Comparison of ENCODE assay signal across 20 cellular contexts in genomic region chr12:128543971-128544370, GRCh38.
"Had no signal": no experiment of that assay in that cellular context is flagged by ENCODE, and none has a peak within 500 bp of the region (broad histone marks: within the 10 kb centered on the region; RNA-seq: fewer than 3 reads in every experiment).

No MANE protein-coding gene starts in this region.

- H3K36me3 Mint-ChIP-seq: T-cell had no signal

- H3K27ac Mint-ChIP-seq: T-cell had no signal

- H3K9ac ChIP-seq: SK-N-SH had no signal

- H3K27me3 Mint-ChIP-seq: T-cell had no signal

- ATAC-seq: T-cell had no signal

- H3K9me2 ChIP-seq: SK-N-SH had no signal

- DNase-seq: KBM-7, NCI-H1092, NCI-H1105 treated with DMSO at 0.1 percent for 48 hours, NCI-H1417 treated with DMSO at 0.1 percent for 48 hours, NCI-H146, NCI-H1694 treated with DMSO at 0.1 percent for 48 hours, NCI-H1930, NCI-H2081, NCI-H2107, NCI-H2227 treated with DMSO at 0.1 percent for 48 hours, NCI-H446, NCI-H510A, NCI-H524 treated with DMSO at 0.1 percent for 48 hours, NCI-H69, NCI-H774, Right ventricle myocardium superior, RPMI8226, SK-N-SH, SW 1271, T-cell had no signal

- H3K4me2 ChIP-seq: SK-N-SH had no signal

- H3K9me3 ChIP-seq: SK-N-SH had no signal
